Comparison of ENCODE assay signal across 8 cellular contexts in genomic region chr2:189179607-189179979, GRCh38. TPM values are rescaled to one million over a fixed set of nuclear protein-coding genes. Genes with fewer than 3 reads are reported as not detected.
DNase-seq lines count a peak whose midpoint lies in the region; ATAC-seq and TF ChIP-seq lines count a peak whose summit lies in the region.

COL5A2 (minus strand) TSS chr2:189179761; CDS start chr2:189179604, 157 bp downstream.

- H3K4me3 ChIP-seq in adipocyte (ENCODE audit: low read length) (peak within 1 kb of the TSS; percentile 95), left ventricle myocardium inferior (peak within 1 kb of the TSS; percentile 68), rectal smooth muscle tissue (ENCODE audit: low read length) (peak within 1 kb of the TSS; percentile 76)

- H3K9me3 ChIP-seq in adipocyte (ENCODE audit: control insufficient read depth, low read length) (no peaks in the 10 kb centered on the region), left ventricle myocardium inferior (replicated peaks) (peaks cover 5% of the 10 kb centered on the region)

- TF ChIP-seq CTCF in left ventricle myocardium inferior (IDR thresholded peaks at IDR 0.05; ENCODE audit: borderline replicate concordance), result no peak

- H3K27ac ChIP-seq in left ventricle myocardium inferior (replicated peaks) (peak within 1 kb of the TSS; percentile 80), rectal smooth muscle tissue (ENCODE audit: low read depth, low read length) (peak within 1 kb of the TSS; percentile 77)

- intact Hi-C loops in left ventricle myocardium inferior (cut with micrococcal nuclease), result no loop called here

- peak; percentile 42 for ATAC-seq in GM18868 (IDR thresholded peaks at IDR 0.05; ENCODE audit: unreplicated experiment)
- no peak for ATAC-seq in GM19455 (IDR thresholded peaks at IDR 0.05; ENCODE audit: unreplicated experiment)

- H3K36me3 ChIP-seq in adipocyte (ENCODE audit: control insufficient read depth, insufficient read depth, low read length, severe bottlenecking) (peaks cover 3% of the 10 kb centered on the region), left ventricle myocardium inferior (no peaks in the 10 kb centered on the region), rectal smooth muscle tissue (ENCODE audit: control insufficient read depth, insufficient read depth, low read length) (no peaks in the 10 kb centered on the region)

- H3K9ac ChIP-seq in adipocyte (ENCODE audit: low read length) (peak within 1 kb of the TSS; percentile 95), rectal smooth muscle tissue (ENCODE audit: low read length) (peak within 1 kb of the TSS; percentile 43)

- H3K4me1 ChIP-seq in adipocyte (ENCODE audit: control insufficient read depth, insufficient read depth, low read length) (peaks cover 11% of the 10 kb centered on the region), left ventricle myocardium inferior (peaks cover 10% of the 10 kb centered on the region), rectal smooth muscle tissue (ENCODE audit: control insufficient read depth, insufficient read depth, low read length) (no peaks in the 10 kb centered on the region)

- H3K27me3 ChIP-seq in adipocyte (replicated peaks; ENCODE audit: control insufficient read depth, insufficient read depth, low read length) (no peaks in the 10 kb centered on the region), left ventricle myocardium inferior (ENCODE audit: low read depth) (no peaks in the 10 kb centered on the region), rectal smooth muscle tissue (ENCODE audit: control insufficient read depth, insufficient read depth, low read length) (no peaks in the 10 kb centered on the region)

- DNase-seq in adipocyte (ENCODE audit: low read depth), result peak; percentile 95
- peak; percentile 16 for DNase-seq in left ventricle myocardium inferior
- no peak for DNase-seq in midbrain (lab: John Stamatoyannopoulos, UW)
- DNase-seq in inferior parietal cortex (ENCODE audit: extremely low spot score), result no peak
- no peak for DNase-seq in NCI-H82 (lab: John Stamatoyannopoulos, UW)

RNA-seq across cellular contexts. Expression of gene COL5A2, which starts in this region (rescaled TPM):
- 9.3 TPM for total RNA-seq in left ventricle myocardium inferior

Comparison
In these comparisons a context has a peak if more than half of its experiments do, and no peak if none do; other contexts are left out.
1. DNase-seq: peak in adipocyte (single experiment) and left ventricle myocardium inferior (single experiment); none in midbrain (single experiment), inferior parietal cortex (single experiment) and NCI-H82 (single experiment).
2. Peak in every context shown above with its lines, with median percentiles within 50 percentile points of each other: H3K4me3 ChIP-seq.